In the genomic region with DNA sequence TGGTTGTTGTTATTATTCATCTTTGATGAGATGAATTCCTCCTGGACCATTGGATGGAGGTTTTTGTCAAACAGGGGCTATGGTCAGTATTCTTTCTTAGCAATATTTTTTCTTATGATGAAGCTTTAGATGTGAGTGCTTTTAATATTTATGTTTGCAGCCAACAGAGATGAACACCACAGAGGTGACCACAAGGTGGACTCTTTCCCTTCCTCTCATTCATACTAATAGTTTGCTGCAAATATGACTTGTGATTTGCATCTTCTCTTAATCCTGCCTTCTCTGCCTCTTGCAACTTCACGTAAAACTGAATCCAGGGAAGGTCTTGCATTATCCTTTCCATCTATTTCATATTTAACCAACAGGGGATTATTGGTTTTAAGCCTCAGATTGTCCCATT, we compare ENCODE assay signal across 12 cellular contexts.
A peak's percentile ranks its signal among the peaks of the same experiment; 100 is the strongest.
DNase-seq lines count a peak whose midpoint lies in the region; FAIRE-seq and TF ChIP-seq lines count a peak whose summit lies in the region.
"Had no signal": no experiment of that assay in that cellular context is flagged by ENCODE, and none has a peak within 500 bp of the region (broad histone marks: within the 10 kb centered on the region; RNA-seq: fewer than 3 reads in every experiment).

No MANE protein-coding gene starts in this region.

- H3K4me3 ChIP-seq in SJCRH30 (no peak overlapping the region), small intestine (ENCODE audit: low read depth in 1 of 2, low read length in 2 of 2) (no peak overlapping the region)
- H3K4me3 ChIP-seq: heart left ventricle had no signal

- H3K4me1 ChIP-seq in SJCRH30: peaks cover 7% of the 10 kb centered on the region
- H3K4me1 ChIP-seq in small intestine (ENCODE audit: control insufficient read depth in 2 of 2, insufficient read depth in 1 of 2, low read depth in 1 of 2, low read length in 1 of 2): no peaks in the 10 kb centered on the region
- H3K4me1 ChIP-seq: heart left ventricle had no signal

- peak; percentile 6 for DNase-seq in Caki2 (ENCODE audit: low read depth)
- peak; percentile 18 for DNase-seq in HEK293T (ENCODE audit: extremely low spot score)
- peak; percentile 9 to 53 for DNase-seq in SJCRH30
- peak; percentile 1 for DNase-seq in hepatic stellate cell (ENCODE audit: low spot score)
- no peak for DNase-seq in activated CD4-positive, alpha-beta T cell treated with anti-CD3 and anti-CD28 coated beads, Interleukin-2, amount 50 U/mL, for 4 hours
- no peak for DNase-seq in mucosa of gallbladder (ENCODE audit: low spot score)
- DNase-seq in small intestine: no peak
- DNase-seq in GM12891 (ENCODE audit: insufficient read length, low spot score): no peak
- DNase-seq: activated effector memory CD4-positive, alpha-beta T cell treated with Interleukin-2 at 50 U/mL for 16 hours; CD4-positive, alpha-beta T cell; heart left ventricle; NCI-H1048 had no signal

- in situ Hi-C loops in Caki2 (cut with HindIII; ENCODE audit: low pct_unique_long_range_greater_than_20kb, low sequenced_read_pairs): no loop called here

- CTCF ChIA-PET in HEK293T (lab: Yijun Ruan, JAX): interaction anchor here (0.7 to 0.9 kb wide), 2 partner anchors 114 to 157 kb away, joined by 3 to 4 read pairs; no protein-coding TSS in a partner anchor

- WGBS in small intestine, 3 donors: 27 to 51% (median 43%) methylated on average over 1 of the region's 1 CpG

- POLR2A ChIA-PET in HEK293T (lab: Yijun Ruan, JAX): no interaction called here

- no peak for TF ChIP-seq POLR2A in GM12891 (IDR thresholded peaks at IDR 0.05; ENCODE audit: low read depth, low read length)

- H3K27me3 ChIP-seq in SJCRH30 (no peaks in the 10 kb centered on the region), small intestine (ENCODE audit: control insufficient read depth in 2 of 2, insufficient read depth in 2 of 2, low read length in 2 of 2) (no peaks in the 10 kb centered on the region)

- FAIRE-seq in small intestine (lab: Jason Lieb, UNC): no peak
- no peak for FAIRE-seq in GM12891 (lab: Jason Lieb, UNC)

- H3K27ac ChIP-seq in SJCRH30 (no peak overlapping the region), small intestine (ENCODE audit: low read depth in 1 of 2, low read length in 1 of 2) (no peak overlapping the region)
- H3K27ac ChIP-seq: heart left ventricle had no signal

- H3K36me3 ChIP-seq in SJCRH30: no peaks in the 10 kb centered on the region
- no peaks in the 10 kb centered on the region for H3K36me3 ChIP-seq in small intestine (ENCODE audit: control insufficient read depth in 2 of 2, insufficient read depth in 2 of 2, low read length in 2 of 2)
- H3K36me3 ChIP-seq: heart left ventricle had no signal

- H3K9me3 ChIP-seq in SJCRH30 (replicated peaks) (no peaks in the 10 kb centered on the region), small intestine (ENCODE audit: control insufficient read depth, low read depth) (no peaks in the 10 kb centered on the region)
- H3K9me3 ChIP-seq: heart left ventricle had no signal

TF ChIP-seq in HEK293T, 16 proteins besides CTCF, POLR2A, EP300 and RAD21:
- TF ChIP-seq ZNF384 (IDR thresholded peaks at IDR 0.05) (no peak), TARDBP (IDR thresholded peaks at IDR 0.05) (no peak), HDGF (IDR thresholded peaks at IDR 0.05; ENCODE audit: borderline replicate concordance) (no peak), SUZ12 (IDR thresholded peaks at IDR 0.05) (no peak), ARNT (IDR thresholded peaks at IDR 0.05) (no peak), NFRKB (IDR thresholded peaks at IDR 0.05) (no peak), CTBP1 (IDR thresholded peaks at IDR 0.05; ENCODE audit: borderline replicate concordance) (no peak), FOXA1 (IDR thresholded peaks at IDR 0.05) (no peak)
- TF ChIP-seq, protein P1, sequence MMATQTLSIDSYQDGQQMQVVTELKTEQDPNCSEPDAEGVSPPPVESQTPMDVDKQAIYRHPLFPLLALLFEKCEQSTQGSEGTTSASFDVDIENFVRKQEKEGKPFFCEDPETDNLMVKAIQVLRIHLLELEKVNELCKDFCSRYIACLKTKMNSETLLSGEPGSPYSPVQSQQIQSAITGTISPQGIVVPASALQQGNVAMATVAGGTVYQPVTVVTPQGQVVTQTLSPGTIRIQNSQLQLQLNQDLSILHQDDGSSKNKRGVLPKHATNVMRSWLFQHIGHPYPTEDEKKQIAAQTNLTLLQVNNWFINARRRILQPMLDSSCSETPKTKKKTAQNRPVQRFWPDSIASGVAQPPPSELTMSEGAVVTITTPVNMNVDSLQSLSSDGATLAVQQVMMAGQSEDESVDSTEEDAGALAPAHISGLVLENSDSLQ (IDR thresholded peaks at IDR 0.05): no peak

TF ChIP-seq in GM12891, 5 proteins besides CTCF, POLR2A, EP300 and RAD21:
- TF ChIP-seq SPI1 (IDR thresholded peaks at IDR 0.05; ENCODE audit: low read depth, low read length): no peak
- TF ChIP-seq POLR2AphosphoS5 (IDR thresholded peaks at IDR 0.05; ENCODE audit: low read depth, low read length): no peak
- no peak for TF ChIP-seq POU2F2 (IDR thresholded peaks at IDR 0.05; ENCODE audit: low read depth, low read length)
- TF ChIP-seq TAF1 (IDR thresholded peaks at IDR 0.05; ENCODE audit: low read depth, low read length): no peak
- no peak for TF ChIP-seq PAX5 (IDR thresholded peaks at IDR 0.05; ENCODE audit: insufficient read depth, low read length, severe bottlenecking)

Comparison
In these comparisons a context has a peak if more than half of its experiments do, and no peak if none do; other contexts are left out.
1. DNase-seq: peak in Caki2 (single experiment), HEK293T (single experiment), SJCRH30 (2 of 2) and hepatic stellate cell (single experiment); none in activated CD4-positive, alpha-beta T cell treated with anti-CD3 and anti-CD28 coated beads, Interleukin-2, amount 50 U/mL, for 4 hours (0 of 2), mucosa of gallbladder (single experiment), small intestine (single experiment) and GM12891 (single experiment).